In genomic region chr15:30889231-30889630, GRCh38 we compare ENCODE assay signal across 18 cellular contexts.
"Had no signal": no experiment of that assay in that cellular context is flagged by ENCODE, and none has a peak within 500 bp of the region (broad histone marks: within the 10 kb centered on the region; RNA-seq: fewer than 3 reads in every experiment).

No MANE protein-coding gene starts in this region.

- H3K27me3 ChIP-seq: brain microvascular endothelial cell, left lung, ovary, right lobe of liver, tibial artery had no signal

- H3K27ac ChIP-seq: brain microvascular endothelial cell, left lung, ovary, right lobe of liver, tibial artery had no signal

- H3K36me3 ChIP-seq: brain microvascular endothelial cell, left lung, ovary, right lobe of liver, tibial artery had no signal

- DNase-seq: activated CD4-positive, alpha-beta T cell treated with anti-CD3 and anti-CD28 coated beads, Interleukin-2, amount 10 ng/mL, durations not matched to agents 7 days and 5 days; activated CD8-positive, alpha-beta memory T cell treated with anti-CD3 and anti-CD28 coated beads, Interleukin-2, amount 50 U/mL, for 4 hours; activated effector memory CD4-positive, alpha-beta T cell treated with Interleukin-2 at 50 U/mL for 16 hours; activated naive CD4-positive, alpha-beta T cell treated with anti-CD3 and anti-CD28 coated beads, Interleukin-2, amount 50 U/mL, for 16 hours; activated T-cell treated with anti-CD3 and anti-CD28 coated beads, Interleukin-2, amount 50 U/mL, for 4 hours; aorta; brain microvascular endothelial cell; cortex of kidney; effector memory CD4-positive, alpha-beta T cell; glutamatergic neuron; kidney; left lung; mucosa of descending colon; naive B cell; ovary; right lobe of liver; stimulated activated CD4-positive, alpha-beta T cell treated with anti-CD3 and anti-CD28 coated beads, Interleukin-4, amount 100 ng/mL, for 4 hours; tibial artery had no signal

- H3K4me3 ChIP-seq: left lung, mucosa of descending colon, ovary, right lobe of liver, tibial artery had no signal

- H3K9me3 ChIP-seq: left lung, mucosa of descending colon, ovary, right lobe of liver, tibial artery had no signal

- H3K4me1 ChIP-seq: left lung, right lobe of liver, tibial artery had no signal
